ENCODE assay signal across 8 cellular contexts in the genomic region with DNA sequence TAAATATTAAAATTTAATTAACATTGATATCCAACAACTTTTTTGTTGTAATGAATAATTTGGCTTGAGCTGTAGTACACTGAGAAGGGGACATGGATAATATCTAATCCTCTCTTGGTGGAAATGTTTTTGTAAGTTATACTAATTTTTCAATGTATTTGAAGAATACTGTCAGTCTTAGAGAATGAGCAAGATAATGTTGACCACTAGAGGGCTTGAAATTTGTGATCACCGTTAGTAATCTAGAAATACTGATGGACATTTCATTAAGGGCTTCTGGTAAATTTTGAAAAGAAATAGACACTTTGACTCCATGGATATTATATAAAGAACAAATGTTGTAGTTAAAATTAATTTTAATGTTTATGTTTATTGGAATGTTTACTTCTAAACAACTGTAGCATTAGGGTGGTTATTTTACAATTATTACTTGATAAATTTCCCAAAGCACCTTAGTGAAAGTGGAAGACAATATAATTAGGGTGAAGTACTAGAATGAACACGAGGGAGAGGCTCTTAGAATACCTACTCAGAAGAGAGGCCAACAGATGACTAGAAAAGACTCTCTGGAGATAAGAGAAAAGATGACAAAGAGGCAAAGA. TPM values are rescaled to one million over a fixed set of nuclear protein-coding genes. Genes with fewer than 3 reads are reported as not detected.
A peak's percentile ranks its signal among the peaks of the same experiment; 100 is the strongest.
DNase-seq lines count a peak whose midpoint lies in the region; ATAC-seq and TF ChIP-seq lines count a peak whose summit lies in the region.

No MANE protein-coding gene starts in this region.

- H3K4me3 Mint-ChIP-seq in effector memory CD8-positive, alpha-beta T cell: no peak overlapping the region

- in situ Hi-C loops in ACHN (cut with HindIII; ENCODE audit: low pct_ligation_motif_present, low pct_unique_long_range_greater_than_20kb, low sequenced_read_pairs): no loop called here
- in situ Hi-C loops in GM13976 (cut with MboI; ENCODE audit: low sequenced_read_pairs, unreplicated experiment): no loop called here
- in situ Hi-C loops in KBM-7 (cut with MboI; ENCODE audit: low pct_unique_long_range_greater_than_20kb, low sequenced_read_pairs): no loop called here

- H3K27me3 Mint-ChIP-seq in effector memory CD8-positive, alpha-beta T cell: peaks cover 0 to 18% of the 10 kb centered on the region in 2 donors

- H4K20me1 ChIP-seq in osteoblast (ENCODE audit: insufficient read depth, low read length): no peaks in the 10 kb centered on the region

- no peaks in the 10 kb centered on the region for H3K9me3 ChIP-seq in osteoblast (ENCODE audit: low read depth, low read length)

- H3K36me3 ChIP-seq in osteoblast (ENCODE audit: insufficient read depth, low read length): no peaks in the 10 kb centered on the region

- no peak overlapping the region for H3K4me2 ChIP-seq in osteoblast (ENCODE audit: insufficient read depth, low read length)

- H3K4me1 Mint-ChIP-seq in effector memory CD8-positive, alpha-beta T cell (ENCODE audit: low read depth in 2 of 2): peaks cover 0 to 2% of the 10 kb centered on the region in 2 donors

- H3K27ac ChIP-seq in osteoblast (ENCODE audit: low read depth, low read length): no peak overlapping the region

- H3K27me3 ChIP-seq in osteoblast (ENCODE audit: insufficient read depth, low read length): no peaks in the 10 kb centered on the region

- H3K4me1 ChIP-seq in osteoblast (ENCODE audit: insufficient read depth, low read length): peaks cover 15% of the 10 kb centered on the region

- no peaks in the 10 kb centered on the region for H3K79me2 ChIP-seq in osteoblast (ENCODE audit: insufficient read depth, low read length)

- no peaks in the 10 kb centered on the region for H3K36me3 Mint-ChIP-seq in effector memory CD8-positive, alpha-beta T cell (ENCODE audit: insufficient read depth)

- no peak overlapping the region for H2AFZ ChIP-seq in osteoblast (ENCODE audit: low read length)

- H3K4me3 ChIP-seq in osteoblast (ENCODE audit: insufficient read depth, low read length): no peak overlapping the region

- peak; percentile 58 for ATAC-seq in effector memory CD8-positive, alpha-beta T cell (replicated peaks)

- no peaks in the 10 kb centered on the region for H3K9me3 Mint-ChIP-seq in effector memory CD8-positive, alpha-beta T cell

- DNase-seq in ACHN (peak; percentile 38), GM13976 (ENCODE audit: low spot score) (peak; percentile 42), NCI-H526 treated with DMSO at 0.1 percent for 48 hours (lab: John Stamatoyannopoulos, UW) (peak; percentile 10), osteoblast (ENCODE audit: insufficient read length, low spot score, missing footprints) (no peak), KBM-7 (no peak), NCI-H1048 (lab: John Stamatoyannopoulos, UW) (no peak), activated gamma-delta T cell (lab: John Stamatoyannopoulos, UW) (no peak)
- DNase-seq in effector memory CD8-positive, alpha-beta T cell: no peak

- no peak for TF ChIP-seq CTCF in GM13976 (IDR thresholded peaks at IDR 0.05; ENCODE audit: borderline replicate concordance, control extremely low read depth, extremely low read depth, insufficient read depth, missing control alignments)
- TF ChIP-seq CTCF in osteoblast (IDR thresholded peaks at IDR 0.05; ENCODE audit: extremely low read depth, low read depth, low read length): peak; percentile 64

- H3K27ac Mint-ChIP-seq in effector memory CD8-positive, alpha-beta T cell: no peak overlapping the region

RNA-seq across cellular contexts. Expression of a gene that starts 20.0 kb away (rescaled TPM):
- total RNA-seq in osteoblast: 194 and 207 TPM in 2 replicates

Comparison
In these comparisons a context has a peak if more than half of its experiments do, and no peak if none do; other contexts are left out.
1. DNase-seq: peak in ACHN (single experiment), GM13976 (single experiment) and NCI-H526 treated with DMSO at 0.1 percent for 48 hours (single experiment); none in effector memory CD8-positive, alpha-beta T cell (0 of 3), osteoblast (single experiment), KBM-7 (single experiment), NCI-H1048 (single experiment) and activated gamma-delta T cell (single experiment).